Comparison of ENCODE assay signal across 17 cellular contexts in the genomic region with DNA sequence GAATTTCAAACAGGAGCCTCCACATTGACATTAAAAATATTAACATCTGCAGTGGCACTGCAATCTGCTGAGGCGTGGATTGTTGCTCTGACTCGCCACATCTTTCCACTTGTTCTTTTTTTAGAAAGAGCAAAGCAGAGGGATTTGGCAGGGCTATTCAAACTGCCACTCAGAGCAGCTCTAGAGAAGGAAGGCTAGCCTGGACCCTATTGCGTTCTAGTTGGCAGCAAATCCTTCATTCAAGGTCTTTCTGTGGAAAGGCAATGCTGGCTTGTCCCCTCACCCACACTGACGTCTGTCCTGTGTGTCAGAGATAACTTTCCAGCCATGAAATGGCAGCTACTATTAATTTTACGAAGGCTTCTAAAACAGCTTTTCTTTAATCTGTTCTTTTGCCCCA.
DNase-seq lines count a peak whose midpoint lies in the region; ATAC-seq and TF ChIP-seq lines count a peak whose summit lies in the region.
"Had no signal": no experiment of that assay in that cellular context is flagged by ENCODE, and none has a peak within 500 bp of the region (broad histone marks: within the 10 kb centered on the region; RNA-seq: fewer than 3 reads in every experiment).

No MANE protein-coding gene starts in this region.

- H4K8ac ChIP-seq in mesenchymal stem cell (ENCODE audit: low read length), result no peak overlapping the region

- H3K79me2 ChIP-seq in neural progenitor cell (ENCODE audit: low read depth), result no peaks in the 10 kb centered on the region

- no peaks in the 10 kb centered on the region for H4K20me1 ChIP-seq in neural progenitor cell (ENCODE audit: low read depth)

- 61% methylated on average over 3 of the region's 5 CpGs for WGBS in mesenchymal stem cell

- no peaks in the 10 kb centered on the region for H3K36me3 Mint-ChIP-seq in neural progenitor cell
- H3K36me3 Mint-ChIP-seq: activated naive CD4-positive, alpha-beta T cell treated with anti-CD3 and anti-CD28 coated beads, Interleukin-2, amount 50 U/mL, for 24 hours had no signal

- H3K4me3 Mint-ChIP-seq in neural progenitor cell, result no peak overlapping the region
- H3K4me3 Mint-ChIP-seq: activated naive CD4-positive, alpha-beta T cell treated with anti-CD3 and anti-CD28 coated beads, Interleukin-2, amount 50 U/mL, for 24 hours; nephron progenitor cell had no signal

- H2BK12ac ChIP-seq in mesenchymal stem cell (ENCODE audit: low read length in 2 of 2), result no peak overlapping the region

- no peak overlapping the region for H2BK5ac ChIP-seq in mesenchymal stem cell (ENCODE audit: low read depth, low read length, poor library complexity, severe bottlenecking)

- H3K4ac ChIP-seq in mesenchymal stem cell (ENCODE audit: low read depth in 1 of 2, low read length in 2 of 2), result no peak overlapping the region

- peak overlapping the region; percentile 22 for H3K27ac Mint-ChIP-seq in neural progenitor cell
- H3K27ac Mint-ChIP-seq: activated naive CD4-positive, alpha-beta T cell treated with anti-CD3 and anti-CD28 coated beads, Interleukin-2, amount 50 U/mL, for 24 hours; nephron progenitor cell had no signal

- no peaks in the 10 kb centered on the region for H3K79me1 ChIP-seq in mesenchymal stem cell (replicated peaks; ENCODE audit: low read length, poor library complexity, severe bottlenecking)

- H3K9me3 ChIP-seq in neural progenitor cell (ENCODE audit: low read depth) (no peaks in the 10 kb centered on the region), mesenchymal stem cell (ENCODE audit: control insufficient read depth, low read length) (peaks cover 5% of the 10 kb centered on the region)
- H3K9me3 ChIP-seq: vagina had no signal

- H3K23ac ChIP-seq in mesenchymal stem cell (ENCODE audit: low read length in 2 of 2), result no peak overlapping the region

- H3K4me1 Mint-ChIP-seq in neural progenitor cell, result peaks cover 3% of the 10 kb centered on the region
- H3K4me1 Mint-ChIP-seq: activated naive CD4-positive, alpha-beta T cell treated with anti-CD3 and anti-CD28 coated beads, Interleukin-2, amount 50 U/mL, for 24 hours; nephron progenitor cell had no signal

- H3K4me1 ChIP-seq in neural progenitor cell (no peaks in the 10 kb centered on the region), mesenchymal stem cell (ENCODE audit: control insufficient read depth, insufficient read depth, low read depth, low read length) (peaks cover 2% of the 10 kb centered on the region)
- H3K4me1 ChIP-seq: vagina had no signal

- no peaks in the 10 kb centered on the region for H3K36me3 ChIP-seq in neural progenitor cell
- no peaks in the 10 kb centered on the region for H3K36me3 ChIP-seq in mesenchymal stem cell (ENCODE audit: control insufficient read depth in 1 of 2, insufficient read depth in 2 of 2, low read depth in 1 of 2, low read length in 2 of 2)
- H3K36me3 ChIP-seq: vagina had no signal

- DNase-seq in Ammon's horn (ENCODE audit: low spot score), result peak; percentile 51
- peak; percentile 8 for DNase-seq in NCI-H69 (lab: John Stamatoyannopoulos, UW)
- peak; percentile 57 for DNase-seq in fibroblast of pulmonary artery (ENCODE audit: low read depth)
- DNase-seq in neural progenitor cell (ENCODE audit: low spot score), result no peak
- no peak for DNase-seq in mesenchymal stem cell
- DNase-seq in T-helper 2 cell, result no peak
- no peak for DNase-seq in stimulated activated CD4-positive, alpha-beta T cell treated with anti-CD3 and anti-CD28 coated beads, Interleukin-12 subunit alpha, Interleukin-12 subunit beta, amount 100 ng/mL, for 4 hours
- DNase-seq: activated CD8-positive, alpha-beta memory T cell treated with anti-CD3 and anti-CD28 coated beads, Interleukin-2, amount 50 U/mL, for 48 hours; COR-L47; erythroblast; nephron progenitor cell; stimulated activated naive CD8-positive, alpha-beta T cell treated with anti-CD3 and anti-CD28 coated beads, Interleukin-15, Interleukin-2, amounts not matched to agents 100 U/mL and 50 U/mL, for 24 hours; T-helper 1 cell had no signal

- no peak overlapping the region for H2AK5ac ChIP-seq in mesenchymal stem cell (ENCODE audit: low read length, severe bottlenecking)

- H3K4me3 ChIP-seq in fibroblast of pulmonary artery (replicated peaks; ENCODE audit: low read depth, low read length) (no peak overlapping the region), neural progenitor cell (no peak overlapping the region), mesenchymal stem cell (ENCODE audit: insufficient read depth in 1 of 2, low read depth in 1 of 2, low read length in 2 of 2) (no peak overlapping the region)
- H3K4me3 ChIP-seq: vagina had no signal

- H3F3A ChIP-seq in neural progenitor cell (ENCODE audit: low read depth), result no peaks in the 10 kb centered on the region

- no peaks in the 10 kb centered on the region for H3K27me3 Mint-ChIP-seq in neural progenitor cell (ENCODE audit: insufficient read depth, low read depth)
- H3K27me3 Mint-ChIP-seq: activated naive CD4-positive, alpha-beta T cell treated with anti-CD3 and anti-CD28 coated beads, Interleukin-2, amount 50 U/mL, for 24 hours had no signal

- H2AFZ ChIP-seq in neural progenitor cell (replicated peaks), result peak overlapping the region; percentile 32
- no peak overlapping the region for H2AFZ ChIP-seq in mesenchymal stem cell (ENCODE audit: low read depth, low read length)

- TF ChIP-seq CTCF in fibroblast of pulmonary artery (IDR thresholded peaks at IDR 0.05; ENCODE audit: low read length, missing control alignments) (no peak), neural progenitor cell (IDR thresholded peaks at IDR 0.05) (no peak)

- H3K4me2 ChIP-seq in neural progenitor cell (no peak overlapping the region), mesenchymal stem cell (ENCODE audit: low read length, poor library complexity, severe bottlenecking) (no peak overlapping the region)

- no peak overlapping the region for H3K27ac ChIP-seq in neural progenitor cell
- H3K27ac ChIP-seq in mesenchymal stem cell (ENCODE audit: low read length, poor library complexity, severe bottlenecking), result no peak overlapping the region
- H3K27ac ChIP-seq: vagina had no signal

- no peak overlapping the region for H2BK15ac ChIP-seq in mesenchymal stem cell (ENCODE audit: low read depth, poor library complexity, severe bottlenecking)

- H3K14ac ChIP-seq in mesenchymal stem cell (ENCODE audit: low read length in 2 of 2), result no peak overlapping the region

- H3K9me3 Mint-ChIP-seq in neural progenitor cell, result no peaks in the 10 kb centered on the region

- ATAC-seq in activated CD4-positive, CD25-positive, alpha-beta regulatory T cell treated with anti-CD3 and anti-CD28 coated beads, Interleukin-2, amount 50 U/mL, for 24 hours, result no peak
- ATAC-seq: Panc1; stimulated activated naive CD8-positive, alpha-beta T cell treated with anti-CD3 and anti-CD28 coated beads, Interleukin-15, Interleukin-2, amounts not matched to agents 100 U/mL and 50 U/mL, for 24 hours had no signal

- H3K18ac ChIP-seq in mesenchymal stem cell (ENCODE audit: low read depth in 1 of 2, low read length in 2 of 2), result no peak overlapping the region

- no peak overlapping the region for H4K91ac ChIP-seq in mesenchymal stem cell (ENCODE audit: low read length)

- no peak overlapping the region for H2BK120ac ChIP-seq in mesenchymal stem cell (ENCODE audit: low read depth, low read length)

- H3K27me3 ChIP-seq in neural progenitor cell (no peaks in the 10 kb centered on the region), mesenchymal stem cell (ENCODE audit: control insufficient read depth in 1 of 2, insufficient read depth in 1 of 2, low read length in 2 of 2) (no peaks in the 10 kb centered on the region)
- H3K27me3 ChIP-seq: vagina had no signal

- H3K9ac ChIP-seq in neural progenitor cell, result no peak overlapping the region
- H3K9ac ChIP-seq in mesenchymal stem cell (ENCODE audit: low read length), result no peak overlapping the region

Comparison
In these comparisons a context has a peak if more than half of its experiments do, and no peak if none do; other contexts are left out.
1. DNase-seq: peak in Ammon's horn (single experiment), NCI-H69 (single experiment) and fibroblast of pulmonary artery (single experiment); none in neural progenitor cell (single experiment), mesenchymal stem cell (single experiment), T-helper 2 cell (0 of 5) and stimulated activated CD4-positive, alpha-beta T cell treated with anti-CD3 and anti-CD28 coated beads, Interleukin-12 subunit alpha, Interleukin-12 subunit beta, amount 100 ng/mL, for 4 hours (single experiment).